ENCODE assay signal across 24 cellular contexts in genomic region chr10:104492349-104492940, GRCh38.
DNase-seq lines count a peak whose midpoint lies in the region; ATAC-seq, FAIRE-seq and TF ChIP-seq lines count a peak whose summit lies in the region.
"Had no signal": no experiment of that assay in that cellular context is flagged by ENCODE, and none has a peak within 500 bp of the region (broad histone marks: within the 10 kb centered on the region; RNA-seq: fewer than 3 reads in every experiment).

No MANE protein-coding gene starts in this region.

- intact Hi-C loops in right cardiac atrium (cut with DNase I), result no loop called here
- intact Hi-C loops in naive thymus-derived CD4-positive, alpha-beta T cell (cut with micrococcal nuclease), result no loop called here

- no peak overlapping the region for H2AFZ ChIP-seq in GM23248
- H2AFZ ChIP-seq in astrocyte (ENCODE audit: low read depth, low read length), result no peak overlapping the region

- H3K36me3 Mint-ChIP-seq in astrocyte (ENCODE audit: low read depth, unreplicated experiment), result no peaks in the 10 kb centered on the region
- H3K36me3 Mint-ChIP-seq in naive thymus-derived CD4-positive, alpha-beta T cell, result no peaks in the 10 kb centered on the region
- H3K36me3 Mint-ChIP-seq: CD14-positive monocyte had no signal

- FAIRE-seq in astrocyte (lab: Jason Lieb, UNC) (no peak), HTR-8/SVneo (lab: Jason Lieb, UNC) (no peak)
- FAIRE-seq: GM12891 had no signal

- no peak overlapping the region for H3K4me3 Mint-ChIP-seq in astrocyte (ENCODE audit: unreplicated experiment)
- no peak overlapping the region for H3K4me3 Mint-ChIP-seq in naive thymus-derived CD4-positive, alpha-beta T cell
- H3K4me3 Mint-ChIP-seq: CD14-positive monocyte; stimulated activated naive CD8-positive, alpha-beta T cell treated with anti-CD3 and anti-CD28 coated beads, Interleukin-15, amount 100 ng/mL, for 72 hours had no signal

- no peak overlapping the region for H3K27ac Mint-ChIP-seq in astrocyte (ENCODE audit: unreplicated experiment)
- no peak overlapping the region for H3K27ac Mint-ChIP-seq in naive thymus-derived CD4-positive, alpha-beta T cell
- H3K27ac Mint-ChIP-seq: stimulated activated naive CD8-positive, alpha-beta T cell treated with anti-CD3 and anti-CD28 coated beads, Interleukin-15, amount 100 ng/mL, for 72 hours had no signal

- H3K9ac ChIP-seq in GM23248 (no peak overlapping the region), astrocyte (ENCODE audit: low read length) (no peak overlapping the region)

- in situ Hi-C loops in GM23248 (cut with MboI), result no loop called here

- no peak overlapping the region for H3K4me2 ChIP-seq in GM23248 (ENCODE audit: unreplicated experiment)
- no peak overlapping the region for H3K4me2 ChIP-seq in astrocyte (ENCODE audit: low read length)

- peaks cover 3% of the 10 kb centered on the region for H3K4me1 Mint-ChIP-seq in astrocyte (ENCODE audit: low read depth, unreplicated experiment)
- H3K4me1 Mint-ChIP-seq in naive thymus-derived CD4-positive, alpha-beta T cell, result no peaks in the 10 kb centered on the region
- H3K4me1 Mint-ChIP-seq: CD14-positive monocyte; stimulated activated naive CD8-positive, alpha-beta T cell treated with anti-CD3 and anti-CD28 coated beads, Interleukin-15, amount 100 ng/mL, for 72 hours had no signal

- H3K9me3 Mint-ChIP-seq in astrocyte (ENCODE audit: unreplicated experiment), result peaks cover 2% of the 10 kb centered on the region
- H3K9me3 Mint-ChIP-seq in naive thymus-derived CD4-positive, alpha-beta T cell, result peaks cover 0 to 2% (median 0%) of the 10 kb centered on the region in 11 donors
- H3K9me3 Mint-ChIP-seq: stimulated activated naive CD8-positive, alpha-beta T cell treated with anti-CD3 and anti-CD28 coated beads, Interleukin-15, amount 100 ng/mL, for 72 hours had no signal

- 65% methylated on average over 3 of the region's 3 CpGs for WGBS in GM23248 (ENCODE audit: low coverage in 1 of 2, low lambda C conversion rate in 2 of 2, missing lambda C conversion rate in 2 of 2), 2 experiments
- WGBS in right cardiac atrium, result 83% methylated on average over 3 of the region's 3 CpGs

- TF ChIP-seq CTCF in astrocyte (IDR thresholded peaks at IDR 0.05; ENCODE audit: insufficient read depth, low read depth, low read length), result no peak

- H3F3A ChIP-seq in GM23248 (ENCODE audit: insufficient read depth), result no peaks in the 10 kb centered on the region

- POLR2A ChIA-PET in naive thymus-derived CD4-positive, alpha-beta T cell (lab: Charles Lee), result no interaction called here

- ATAC-seq in right cardiac atrium (peak; percentile 62 to 70), GM21447 (IDR thresholded peaks at IDR 0.05; ENCODE audit: unreplicated experiment) (no peak)
- no peak for ATAC-seq in naive thymus-derived CD4-positive, alpha-beta T cell
- ATAC-seq: esophagus mucosa; HCT116; sciatic nerve; stimulated activated naive CD8-positive, alpha-beta T cell treated with anti-CD3 and anti-CD28 coated beads, Interleukin-15, amount 100 ng/mL, for 72 hours; upper lobe of right lung had no signal

- H3K36me3 ChIP-seq in GM23248 (ENCODE audit: low read depth) (no peaks in the 10 kb centered on the region), astrocyte (ENCODE audit: insufficient read depth, low read length) (no peaks in the 10 kb centered on the region)
- no peaks in the 10 kb centered on the region for H3K36me3 ChIP-seq in naive thymus-derived CD4-positive, alpha-beta T cell (ENCODE audit: control insufficient read depth in 2 of 3, insufficient read depth in 3 of 3, low read length in 3 of 3)
- H3K36me3 ChIP-seq: upper lobe of right lung had no signal

- H3K4me1 ChIP-seq in GM23248 (ENCODE audit: insufficient read depth) (no peaks in the 10 kb centered on the region), astrocyte (ENCODE audit: insufficient read depth, low read length) (no peaks in the 10 kb centered on the region), right cardiac atrium (ENCODE audit: control insufficient read depth, insufficient read depth, low read length) (no peaks in the 10 kb centered on the region)
- no peaks in the 10 kb centered on the region for H3K4me1 ChIP-seq in naive thymus-derived CD4-positive, alpha-beta T cell (ENCODE audit: control insufficient read depth in 2 of 2, insufficient read depth in 2 of 2, low read length in 2 of 2)
- H3K4me1 ChIP-seq: upper lobe of right lung had no signal

- H3K27ac ChIP-seq in GM23248 (no peak overlapping the region), astrocyte (ENCODE audit: low read depth, low read length) (no peak overlapping the region), right cardiac atrium (ENCODE audit: low read length) (no peak overlapping the region)
- no peak overlapping the region for H3K27ac ChIP-seq in naive thymus-derived CD4-positive, alpha-beta T cell (ENCODE audit: low read depth, low read length)
- H3K27ac ChIP-seq: RWPE1, upper lobe of right lung had no signal

- no peaks in the 10 kb centered on the region for H4K20me1 ChIP-seq in GM23248 (ENCODE audit: insufficient read depth)
- H4K20me1 ChIP-seq in astrocyte (ENCODE audit: insufficient read depth, low read length), result no peaks in the 10 kb centered on the region

- peak; percentile 34 for DNase-seq in GM23248
- peak; percentile 30 for DNase-seq in astrocyte (ENCODE audit: low read depth)
- DNase-seq in right cardiac atrium, result no peak
- peak; percentile 8 for DNase-seq in stromal cell of bone marrow (ENCODE audit: low read depth)
- DNase-seq in HTR-8/SVneo (ENCODE audit: insufficient read length, low spot score), result no peak
- no peak for DNase-seq in naive thymus-derived CD4-positive, alpha-beta T cell
- DNase-seq in SHP77 treated with DMSO at 0.1 percent for 48 hours (lab: John Stamatoyannopoulos, UW), result no peak
- DNase-seq: activated CD4-positive, alpha-beta T cell treated with anti-CD3 and anti-CD28 coated beads, Interleukin-2, amount 50 U/mL, for 1 hour; activated CD8-positive, alpha-beta memory T cell treated with anti-CD3 and anti-CD28 coated beads, Interleukin-2, amount 50 U/mL, for 4 hours; activated effector memory CD4-positive, alpha-beta T cell treated with Interleukin-2 at 50 U/mL for 16 hours; GF-D8; MV-4-11; NCI-H2029; NCI-H510A; stimulated activated naive CD8-positive, alpha-beta T cell treated with anti-CD3 and anti-CD28 coated beads, Interleukin-15, amount 100 ng/mL, for 72 hours; SW 1271; upper lobe of right lung had no signal

- peaks cover 1% of the 10 kb centered on the region for H3K27me3 Mint-ChIP-seq in astrocyte (ENCODE audit: low read depth, unreplicated experiment)
- peaks cover 0 to 9% (median 7%) of the 10 kb centered on the region in 5 donors for H3K27me3 Mint-ChIP-seq in naive thymus-derived CD4-positive, alpha-beta T cell

- H3K9me2 ChIP-seq in GM23248 (ENCODE audit: insufficient read depth), result no peaks in the 10 kb centered on the region

- CTCF ChIA-PET in naive thymus-derived CD4-positive, alpha-beta T cell (lab: Charles Lee), result interaction anchor here (0.6 kb wide), 1 partner anchor 24 kb away, joined by 3 read pairs; no protein-coding TSS in a partner anchor

- H3K9me3 ChIP-seq in GM23248 (ENCODE audit: low read depth), result no peaks in the 10 kb centered on the region
- no peaks in the 10 kb centered on the region for H3K9me3 ChIP-seq in astrocyte (ENCODE audit: insufficient read depth, low read depth, low read length)
- H3K9me3 ChIP-seq in right cardiac atrium (ENCODE audit: control insufficient read depth, low read length), result no peaks in the 10 kb centered on the region
- no peaks in the 10 kb centered on the region for H3K9me3 ChIP-seq in naive thymus-derived CD4-positive, alpha-beta T cell (ENCODE audit: control insufficient read depth in 2 of 3, low read length in 3 of 3)
- H3K9me3 ChIP-seq: upper lobe of right lung had no signal

- H3K4me3 ChIP-seq in GM23248, result no peak overlapping the region
- H3K4me3 ChIP-seq in astrocyte (ENCODE audit: insufficient read depth, low read depth, low read length), result no peak overlapping the region
- no peak overlapping the region for H3K4me3 ChIP-seq in right cardiac atrium (ENCODE audit: low read length)
- H3K4me3 ChIP-seq in naive thymus-derived CD4-positive, alpha-beta T cell (ENCODE audit: low read length), result no peak overlapping the region
- H3K4me3 ChIP-seq: upper lobe of right lung had no signal

- no peaks in the 10 kb centered on the region for H3K79me2 ChIP-seq in GM23248 (ENCODE audit: insufficient read depth)
- H3K79me2 ChIP-seq in astrocyte (ENCODE audit: insufficient read depth, low read length), result no peaks in the 10 kb centered on the region

- no peaks in the 10 kb centered on the region for H3K27me3 ChIP-seq in GM23248 (replicated peaks; ENCODE audit: insufficient read depth)
- H3K27me3 ChIP-seq in astrocyte (ENCODE audit: insufficient read depth, low read length), result no peaks in the 10 kb centered on the region
- no peaks in the 10 kb centered on the region for H3K27me3 ChIP-seq in right cardiac atrium (ENCODE audit: control insufficient read depth, insufficient read depth)
- H3K27me3 ChIP-seq in naive thymus-derived CD4-positive, alpha-beta T cell (ENCODE audit: control insufficient read depth in 2 of 2, insufficient read depth in 2 of 2, low read length in 2 of 2), result no peaks in the 10 kb centered on the region
- H3K27me3 ChIP-seq: upper lobe of right lung had no signal

Comparison
In these comparisons a context has a peak if more than half of its experiments do, and no peak if none do; other contexts are left out.
1. DNase-seq: peak in GM23248 (single experiment), astrocyte (single experiment) and stromal cell of bone marrow (single experiment); none in right cardiac atrium (0 of 3), HTR-8/SVneo (single experiment), naive thymus-derived CD4-positive, alpha-beta T cell (0 of 9) and SHP77 treated with DMSO at 0.1 percent for 48 hours (single experiment).
2. ATAC-seq: peak in right cardiac atrium (2 of 2); none in naive thymus-derived CD4-positive, alpha-beta T cell (single experiment) and GM21447 (single experiment).